9 cellular contexts compared by ENCODE assay signal in the genomic region with DNA sequence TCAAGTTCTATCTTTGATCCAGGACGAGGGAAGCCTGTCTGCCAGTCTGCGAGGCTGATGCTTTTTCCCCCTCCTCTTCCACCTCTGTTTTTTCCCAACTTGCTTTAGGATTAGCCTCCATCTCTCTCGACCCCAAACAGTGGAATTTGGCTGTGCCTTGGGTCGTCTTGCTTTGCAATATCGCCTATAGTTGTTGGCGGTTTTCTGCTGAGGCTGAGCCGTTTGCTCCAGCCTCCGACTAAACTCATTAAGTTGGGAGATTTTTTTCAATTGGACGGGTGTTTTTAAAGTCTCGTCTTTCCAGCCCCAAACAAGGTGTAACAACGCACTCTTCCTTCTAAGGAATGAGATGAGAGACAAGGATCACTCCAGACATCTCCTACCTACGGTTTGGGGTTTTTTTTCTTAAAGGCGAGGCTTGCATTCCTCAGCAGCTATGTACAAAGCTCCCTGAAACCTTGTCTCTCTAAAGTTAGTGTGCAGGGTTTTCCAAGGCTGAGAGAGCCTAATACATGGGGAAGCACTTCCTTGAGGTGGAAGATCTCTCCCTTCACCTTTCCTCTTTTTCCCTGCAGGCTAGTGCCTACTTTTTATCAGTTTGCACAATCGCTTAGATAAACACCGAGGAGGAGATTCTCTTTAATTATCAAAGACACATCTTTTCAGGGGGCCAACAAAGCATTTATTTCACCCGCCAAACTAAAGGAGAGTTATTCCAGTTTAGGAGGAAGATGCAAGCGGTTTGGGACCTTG. TPM values are rescaled to one million over a fixed set of nuclear protein-coding genes. Genes with fewer than 3 reads are reported as not detected.
A peak's percentile ranks its signal among the peaks of the same experiment; 100 is the strongest.
DNase-seq lines count a peak whose midpoint lies in the region; ATAC-seq and TF ChIP-seq lines count a peak whose summit lies in the region.
"Had no signal": no experiment of that assay in that cellular context is flagged by ENCODE, and none has a peak within 500 bp of the region (broad histone marks: within the 10 kb centered on the region; RNA-seq: fewer than 3 reads in every experiment).

No MANE protein-coding gene starts in this region.

- intact Hi-C loops in right cardiac atrium (cut with DNase I), result loop anchor here in 3 of 4 donors (5.0 to 10.0 kb wide), 7 partner anchors 161 to 1068 kb away; no protein-coding TSS in a partner anchor

- DNase-seq in GM23338 (ENCODE audit: low spot score) (peak; percentile 46), right cardiac atrium (no peak), NCI-H2081 (lab: John Stamatoyannopoulos, UW) (no peak), NCI-H748 (lab: John Stamatoyannopoulos, UW; ENCODE audit: unreplicated experiment) (no peak)
- no peak for DNase-seq in stimulated activated CD4-positive, alpha-beta T cell treated with anti-CD3 and anti-CD28 coated beads, Interleukin-2, amount 100 ng/mL, for 24 hours
- DNase-seq: hippocampal formation had no signal

- 6% methylated on average over 17 of the region's 17 CpGs for WGBS in right cardiac atrium

- H3K79me2 ChIP-seq in GM23338 (replicated peaks; ENCODE audit: insufficient read depth), result no peaks in the 10 kb centered on the region

- H3K4me3 ChIP-seq in GM23338 (peak overlapping the region; percentile 54), right cardiac atrium (ENCODE audit: low read length) (peak overlapping the region; percentile 94), skeletal muscle satellite cell (ENCODE audit: low read length) (peak overlapping the region; percentile 82)

- no peak overlapping the region for H2AFZ ChIP-seq in GM23338

- H3K27me3 Mint-ChIP-seq in GM23338 (ENCODE audit: insufficient read depth, low read depth, poor library complexity), result peaks cover 95% of the 10 kb centered on the region

- H3K9me3 Mint-ChIP-seq in GM23338, result no peaks in the 10 kb centered on the region; the same call in 2 of the 3 replicates

- H3K9me3 ChIP-seq in right cardiac atrium (ENCODE audit: control insufficient read depth, low read length) (no peaks in the 10 kb centered on the region), skeletal muscle satellite cell (replicated peaks; ENCODE audit: low read length) (no peaks in the 10 kb centered on the region)

- peak overlapping the region; percentile 42; the same call in 2 of the 3 replicates for H3K4me3 Mint-ChIP-seq in GM23338

- ATAC-seq in GM23338, result no peak
- ATAC-seq in right cardiac atrium, result no peak
- no peak for ATAC-seq in HG03139 (IDR thresholded peaks at IDR 0.05; ENCODE audit: unreplicated experiment)

- H3K9me2 ChIP-seq in GM23338 (ENCODE audit: insufficient read depth), result no peaks in the 10 kb centered on the region

- TF ChIP-seq CTCF in GM23338 (conservative IDR thresholded peaks at IDR 0.05; ENCODE audit: low read depth in 2 of 2) (no peak), VCaP (conservative IDR thresholded peaks at IDR 0.05) (no peak)

- peaks cover 97% of the 10 kb centered on the region for H3K27me3 ChIP-seq in GM23338 (ENCODE audit: insufficient read depth)
- H3K27me3 ChIP-seq in right cardiac atrium (ENCODE audit: control insufficient read depth, insufficient read depth), result no peaks in the 10 kb centered on the region
- no peaks in the 10 kb centered on the region for H3K27me3 ChIP-seq in skeletal muscle satellite cell (ENCODE audit: control insufficient read depth, insufficient read depth, low read length)

- peaks cover 51% of the 10 kb centered on the region for H3F3A ChIP-seq in GM23338 (replicated peaks; ENCODE audit: low read depth)

- peak overlapping the region; percentile 94 for H3K9ac ChIP-seq in skeletal muscle satellite cell (ENCODE audit: low read depth, low read length)

- no peak overlapping the region for H3K27ac Mint-ChIP-seq in GM23338

- no peaks in the 10 kb centered on the region for H3K36me3 Mint-ChIP-seq in GM23338 (ENCODE audit: low read depth)

- H3K4me1 ChIP-seq in GM23338 (ENCODE audit: insufficient read depth) (peaks cover 79% of the 10 kb centered on the region), right cardiac atrium (ENCODE audit: control insufficient read depth, insufficient read depth, low read length) (peaks cover 3% of the 10 kb centered on the region), skeletal muscle satellite cell (ENCODE audit: control insufficient read depth, insufficient read depth, low read length) (peaks cover 54% of the 10 kb centered on the region)

- H3K4me2 ChIP-seq in GM23338, result peak overlapping the region; percentile 77
- peak overlapping the region; percentile 83 for H3K4me2 ChIP-seq in skeletal muscle satellite cell (ENCODE audit: low read length)

- H3K27ac ChIP-seq in GM23338 (ENCODE audit: low read depth) (no peak overlapping the region), VCaP (peak overlapping the region; percentile 65), right cardiac atrium (ENCODE audit: low read length) (peak overlapping the region; percentile 96)

- peaks cover 55% of the 10 kb centered on the region for H3K4me1 Mint-ChIP-seq in GM23338

- peaks cover 21% of the 10 kb centered on the region; the same call in 1 of the 2 replicates for H4K20me1 ChIP-seq in GM23338 (replicated peaks; ENCODE audit: insufficient read depth)

- H3K36me3 ChIP-seq in GM23338 (ENCODE audit: insufficient read depth), result no peaks in the 10 kb centered on the region
- no peaks in the 10 kb centered on the region for H3K36me3 ChIP-seq in skeletal muscle satellite cell (ENCODE audit: insufficient read depth, low read length)

TF ChIP-seq in GM23338, 12 proteins besides CTCF, POLR2A, EP300 and RAD21 (continues in another document):
- TF ChIP-seq, protein P1, sequence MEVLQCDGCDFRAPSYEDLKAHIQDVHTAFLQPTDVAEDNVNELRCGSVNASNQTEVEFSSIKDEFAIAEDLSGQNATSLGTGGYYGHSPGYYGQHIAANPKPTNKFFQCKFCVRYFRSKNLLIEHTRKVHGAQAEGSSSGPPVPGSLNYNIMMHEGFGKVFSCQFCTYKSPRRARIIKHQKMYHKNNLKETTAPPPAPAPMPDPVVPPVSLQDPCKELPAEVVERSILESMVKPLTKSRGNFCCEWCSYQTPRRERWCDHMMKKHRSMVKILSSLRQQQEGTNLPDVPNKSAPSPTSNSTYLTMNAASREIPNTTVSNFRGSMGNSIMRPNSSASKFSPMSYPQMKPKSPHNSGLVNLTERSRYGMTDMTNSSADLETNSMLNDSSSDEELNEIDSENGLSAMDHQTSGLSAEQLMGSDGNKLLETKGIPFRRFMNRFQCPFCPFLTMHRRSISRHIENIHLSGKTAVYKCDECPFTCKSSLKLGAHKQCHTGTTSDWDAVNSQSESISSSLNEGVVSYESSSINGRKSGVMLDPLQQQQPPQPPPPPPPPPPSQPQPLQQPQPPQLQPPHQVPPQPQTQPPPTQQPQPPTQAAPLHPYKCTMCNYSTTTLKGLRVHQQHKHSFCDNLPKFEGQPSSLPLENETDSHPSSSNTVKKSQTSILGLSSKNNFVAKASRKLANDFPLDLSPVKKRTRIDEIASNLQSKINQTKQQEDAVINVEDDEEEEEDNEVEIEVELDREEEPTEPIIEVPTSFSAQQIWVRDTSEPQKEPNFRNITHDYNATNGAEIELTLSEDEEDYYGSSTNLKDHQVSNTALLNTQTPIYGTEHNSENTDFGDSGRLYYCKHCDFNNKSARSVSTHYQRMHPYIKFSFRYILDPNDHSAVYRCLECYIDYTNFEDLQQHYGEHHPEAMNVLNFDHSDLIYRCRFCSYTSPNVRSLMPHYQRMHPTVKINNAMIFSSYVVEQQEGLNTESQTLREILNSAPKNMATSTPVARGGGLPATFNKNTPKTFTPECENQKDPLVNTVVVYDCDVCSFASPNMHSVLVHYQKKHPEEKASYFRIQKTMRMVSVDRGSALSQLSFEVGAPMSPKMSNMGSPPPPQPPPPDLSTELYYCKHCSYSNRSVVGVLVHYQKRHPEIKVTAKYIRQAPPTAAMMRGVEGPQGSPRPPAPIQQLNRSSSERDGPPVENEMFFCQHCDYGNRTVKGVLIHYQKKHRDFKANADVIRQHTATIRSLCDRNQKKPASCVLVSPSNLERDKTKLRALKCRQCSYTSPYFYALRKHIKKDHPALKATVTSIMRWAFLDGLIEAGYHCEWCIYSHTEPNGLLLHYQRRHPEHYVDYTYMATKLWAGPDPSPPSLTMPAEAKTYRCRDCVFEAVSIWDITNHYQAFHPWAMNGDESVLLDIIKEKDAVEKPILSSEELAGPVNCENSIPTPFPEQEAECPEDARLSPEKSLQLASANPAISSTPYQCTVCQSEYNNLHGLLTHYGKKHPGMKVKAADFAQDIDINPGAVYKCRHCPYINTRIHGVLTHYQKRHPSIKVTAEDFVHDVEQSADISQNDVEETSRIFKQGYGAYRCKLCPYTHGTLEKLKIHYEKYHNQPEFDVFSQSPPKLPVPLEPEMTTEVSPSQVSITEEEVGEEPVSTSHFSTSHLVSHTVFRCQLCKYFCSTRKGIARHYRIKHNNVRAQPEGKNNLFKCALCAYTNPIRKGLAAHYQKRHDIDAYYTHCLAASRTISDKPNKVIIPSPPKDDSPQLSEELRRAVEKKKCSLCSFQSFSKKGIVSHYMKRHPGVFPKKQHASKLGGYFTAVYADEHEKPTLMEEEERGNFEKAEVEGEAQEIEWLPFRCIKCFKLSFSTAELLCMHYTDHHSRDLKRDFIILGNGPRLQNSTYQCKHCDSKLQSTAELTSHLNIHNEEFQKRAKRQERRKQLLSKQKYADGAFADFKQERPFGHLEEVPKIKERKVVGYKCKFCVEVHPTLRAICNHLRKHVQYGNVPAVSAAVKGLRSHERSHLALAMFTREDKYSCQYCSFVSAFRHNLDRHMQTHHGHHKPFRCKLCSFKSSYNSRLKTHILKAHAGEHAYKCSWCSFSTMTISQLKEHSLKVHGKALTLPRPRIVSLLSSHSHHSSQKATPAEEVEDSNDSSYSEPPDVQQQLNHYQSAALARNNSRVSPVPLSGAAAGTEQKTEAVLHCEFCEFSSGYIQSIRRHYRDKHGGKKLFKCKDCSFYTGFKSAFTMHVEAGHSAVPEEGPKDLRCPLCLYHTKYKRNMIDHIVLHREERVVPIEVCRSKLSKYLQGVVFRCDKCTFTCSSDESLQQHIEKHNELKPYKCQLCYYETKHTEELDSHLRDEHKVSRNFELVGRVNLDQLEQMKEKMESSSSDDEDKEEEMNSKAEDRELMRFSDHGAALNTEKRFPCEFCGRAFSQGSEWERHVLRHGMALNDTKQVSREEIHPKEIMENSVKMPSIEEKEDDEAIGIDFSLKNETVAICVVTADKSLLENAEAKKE (CRISPR knock-in tag; IDR thresholded peaks at IDR 0.05), result no peak
- TF ChIP-seq EZH2phosphoT487 (IDR thresholded peaks at IDR 0.05; ENCODE audit: unreplicated experiment) (peak; percentile 24), POLR2AphosphoS5 (IDR thresholded peaks at IDR 0.05; ENCODE audit: low read depth) (no peak), CREB1 (CRISPR knock-in tag; IDR thresholded peaks at IDR 0.05; ENCODE audit: low read depth) (no peak), NANOG (IDR thresholded peaks at IDR 0.05; ENCODE audit: borderline replicate concordance) (no peak), ZNF331 (CRISPR knock-in tag; IDR thresholded peaks at IDR 0.05; ENCODE audit: low read depth) (no peak)

RNA-seq across cellular contexts. Expression of a gene that starts 4.7 kb away (rescaled TPM):
- total RNA-seq in GM23338 (2014; rRNA removed; shearing (Covaris generic)), result not detected in 2 replicates
- 0.16 and 0.23 TPM in 2 replicates for polyA plus RNA-seq in GM23338 (2016; fragmentation: Nextera tagmentation; extraction: Ambion mirVana)
- 10 to 100 TPM; 44.3 to 68.6 (median 54.8) TPM for total RNA-seq in right cardiac atrium
- 43.0 TPM for polyA plus RNA-seq in right cardiac atrium
- total RNA-seq in skeletal muscle satellite cell (2012; rRNA removed), result 9.9 and 10.0 TPM in 2 replicates

Comparison
In these comparisons a context has a peak if more than half of its experiments do, and no peak if none do; other contexts are left out.
1. RNA of a gene that starts 4.7 kb away (total RNA-seq): 44.3 to 68.6 TPM in right cardiac atrium; not detected in GM23338; every median in the first group is over 10 times any median in the second.
2. Peak in every context shown above with its lines, with median percentiles within 50 percentile points of each other: H3K4me3 ChIP-seq.